Comparison of ENCODE assay signal across 10 cellular contexts in the genomic region with DNA sequence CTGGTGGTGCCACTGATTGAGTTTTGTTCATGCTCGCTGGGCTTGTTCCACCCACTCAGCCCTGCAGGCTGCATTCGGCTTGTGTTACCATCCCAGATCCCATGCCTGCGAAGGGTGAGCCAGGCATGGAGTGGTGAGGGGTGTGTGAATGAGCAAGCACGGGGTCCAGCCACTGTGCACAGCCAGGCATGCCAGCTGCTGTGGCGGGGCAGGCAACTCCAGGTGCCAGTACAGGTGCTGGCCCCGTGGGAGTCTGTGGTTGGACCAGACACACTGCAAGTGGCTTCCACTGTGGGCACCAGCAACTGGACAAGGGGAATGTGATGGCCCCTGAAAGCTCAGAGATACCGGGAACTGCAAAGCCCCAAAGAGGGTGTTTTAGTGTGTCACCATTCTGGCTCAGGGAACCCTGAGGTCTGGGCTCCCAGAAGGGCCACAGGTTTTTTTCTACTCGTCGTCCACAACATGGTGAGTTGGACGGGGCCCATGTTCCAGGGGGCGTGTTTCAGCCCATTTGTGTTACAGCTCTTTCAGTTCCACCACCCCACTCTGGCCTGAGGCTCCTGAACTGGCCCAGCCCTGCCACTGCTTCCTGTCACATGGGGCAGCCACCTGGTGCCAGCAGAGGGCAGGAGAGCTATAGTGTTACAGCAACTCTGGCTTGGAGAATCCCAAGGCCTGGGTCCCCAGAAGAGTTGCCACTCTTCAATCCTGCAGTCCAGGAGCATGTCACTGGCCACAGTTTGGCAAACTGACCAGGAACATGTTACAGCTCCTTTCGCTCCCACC.
DNase-seq lines count a peak whose midpoint lies in the region; ATAC-seq and TF ChIP-seq lines count a peak whose summit lies in the region.
"Had no signal": no experiment of that assay in that cellular context is flagged by ENCODE, and none has a peak within 500 bp of the region (broad histone marks: within the 10 kb centered on the region; RNA-seq: fewer than 3 reads in every experiment).

No MANE protein-coding gene starts in this region.

- H3K27me3 ChIP-seq in heart right ventricle: peaks cover 0 to 2% (median 0%) of the 10 kb centered on the region in 7 donors
- H3K27me3 ChIP-seq: pancreas had no signal

- intact Hi-C loops in Right ventricle myocardium superior (cut with DNase I): no loop called here
- intact Hi-C loops in cardiac septum (cut with DNase I): no loop called here
- intact Hi-C loops in heart right ventricle (cut with DNase I): no loop called here

- no peak for ATAC-seq in Right ventricle myocardium superior (ENCODE audit: poor library complexity)
- peak; percentile 65 for ATAC-seq in HG02610 (IDR thresholded peaks at IDR 0.05; ENCODE audit: unreplicated experiment)
- no peak for ATAC-seq in heart right ventricle
- ATAC-seq: pancreas had no signal

- H3K9me3 ChIP-seq in heart right ventricle: peaks cover 0 to 13% (median 0%) of the 10 kb centered on the region in 11 donors
- H3K9me3 ChIP-seq: pancreas, SK-N-SH had no signal

- DNase-seq in Right ventricle myocardium superior (peak; percentile 24), cardiac septum (ENCODE audit: low spot score) (no peak), NCI-H748 treated with DMSO at 0.1 percent for 48 hours (lab: John Stamatoyannopoulos, UW) (peak; percentile 30), heart right ventricle (no peak), cerebellar nuclear complex (lab: John Stamatoyannopoulos, UW) (no peak), LoVo (ENCODE audit: low spot score) (no peak)
- no peak for DNase-seq in activated effector memory CD4-positive, alpha-beta T cell treated with anti-CD3 and anti-CD28 coated beads, Interleukin-2, amount 50 U/mL, for 16 hours
- DNase-seq: SK-N-SH had no signal

- H3K4me3 ChIP-seq in heart right ventricle: no peak overlapping the region
- H3K4me3 ChIP-seq: pancreas had no signal

- no peak overlapping the region for H3K27ac ChIP-seq in heart right ventricle
- H3K27ac ChIP-seq: pancreas had no signal

- H3K4me1 ChIP-seq in heart right ventricle: no peaks in the 10 kb centered on the region
- H3K4me1 ChIP-seq: pancreas had no signal

- WGBS in heart right ventricle, 2 donors: 81 to 82% methylated on average over 12 of the region's 12 CpGs

- H3K36me3 ChIP-seq in heart right ventricle: no peaks in the 10 kb centered on the region
- H3K36me3 ChIP-seq: pancreas had no signal

- TF ChIP-seq CTCF in heart right ventricle (IDR thresholded peaks at IDR 0.05): no peak

Comparison
In these comparisons a context has a peak if more than half of its experiments do, and no peak if none do; other contexts are left out.
1. DNase-seq: peak in Right ventricle myocardium superior (single experiment) and NCI-H748 treated with DMSO at 0.1 percent for 48 hours (single experiment); none in cardiac septum (single experiment), activated effector memory CD4-positive, alpha-beta T cell treated with anti-CD3 and anti-CD28 coated beads, Interleukin-2, amount 50 U/mL, for 16 hours (single experiment), heart right ventricle (0 of 2), cerebellar nuclear complex (0 of 2) and LoVo (single experiment).